Comparison of ENCODE assay signal across 9 cellular contexts in genomic region chr9:93116049-93116961, GRCh38. TPM values are rescaled to one million over a fixed set of nuclear protein-coding genes. Genes with fewer than 3 reads are reported as not detected.
DNase-seq lines count a peak whose midpoint lies in the region; ATAC-seq and TF ChIP-seq lines count a peak whose summit lies in the region.
"Had no signal": no experiment of that assay in that cellular context is flagged by ENCODE, and none has a peak within 500 bp of the region (broad histone marks: within the 10 kb centered on the region; RNA-seq: fewer than 3 reads in every experiment).

No MANE protein-coding gene starts in this region.

- intact Hi-C loops in CD14-positive monocyte (cut with micrococcal nuclease), result loop anchor here in 1 of 2 donors (2.0 to 10.0 kb wide), 2 partner anchors 20 to 1048 kb away; partner anchors contain the start of gene CARD19

- H3K9me3 Mint-ChIP-seq in CD14-positive monocyte, result no peaks in the 10 kb centered on the region

- H3K4me1 ChIP-seq in OCI-LY1 (ENCODE audit: insufficient read depth, low read length, severe bottlenecking) (peaks cover 66% of the 10 kb centered on the region), trophoblast cell (ENCODE audit: control insufficient read depth in 1 of 2, insufficient read depth in 2 of 2, low read length in 2 of 2) (peaks cover 0 to 10% of the 10 kb centered on the region in 2 experiments)

- no peak overlapping the region for H4K12ac ChIP-seq in trophoblast cell (ENCODE audit: low read depth, low read length)

- no peaks in the 10 kb centered on the region for H3K79me2 ChIP-seq in OCI-LY1 (ENCODE audit: insufficient read depth, low read length)
- H3K79me2 ChIP-seq in trophoblast cell (ENCODE audit: control insufficient read depth, insufficient read depth, low read length, poor library complexity), result no peaks in the 10 kb centered on the region

- no peak overlapping the region for H2AFZ ChIP-seq in OCI-LY1 (ENCODE audit: low read length)
- H2AFZ ChIP-seq in trophoblast cell (ENCODE audit: insufficient read depth, low read length, poor library complexity), result no peak overlapping the region

- no peak overlapping the region for H2AK5ac ChIP-seq in trophoblast cell (ENCODE audit: low read length)

- H3K4me3 Mint-ChIP-seq in CD14-positive monocyte, result peak overlapping the region; percentile 20 to 63

- H2BK12ac ChIP-seq in trophoblast cell (ENCODE audit: low read length), result no peak overlapping the region

- ATAC-seq in GM21717 (IDR thresholded peaks at IDR 0.05; ENCODE audit: unreplicated experiment) (no peak), GM21529 (IDR thresholded peaks at IDR 0.05; ENCODE audit: unreplicated experiment) (no peak)

- H3K27ac ChIP-seq in OCI-LY1 (ENCODE audit: low read depth, low read length, poor library complexity, severe bottlenecking) (peak overlapping the region; percentile 86), trophoblast cell (ENCODE audit: low read depth, low read length) (no peak overlapping the region)

- DNase-seq in CD14-positive monocyte (ENCODE audit: low spot score) (peak; percentile 98), glomerular visceral epithelial cell (ENCODE audit: extremely low spot score) (peak; percentile 21), trophoblast cell (peak; percentile 50 to 56), NCI-H1694 (lab: John Stamatoyannopoulos, UW) (no peak)
- no peak for DNase-seq in stimulated activated naive CD4-positive, alpha-beta T cell treated with Interleukin-2 at 50 U/mL for 16 hours (lab: John Stamatoyannopoulos, UW)

- H3K9me3 ChIP-seq in OCI-LY1 (ENCODE audit: low read length), result no peaks in the 10 kb centered on the region
- H3K9me3 ChIP-seq in trophoblast cell (ENCODE audit: insufficient read depth, low read depth, low read length), result no peaks in the 10 kb centered on the region

- H3K14ac ChIP-seq in trophoblast cell (ENCODE audit: low read length), result no peak overlapping the region

- H4K20me1 ChIP-seq in OCI-LY1 (ENCODE audit: insufficient read depth, low read length), result no peaks in the 10 kb centered on the region

- peaks cover 88% of the 10 kb centered on the region for H3K4me1 Mint-ChIP-seq in CD14-positive monocyte

- H2BK5ac ChIP-seq in trophoblast cell (ENCODE audit: low read depth, low read length, poor library complexity), result no peak overlapping the region

- H3K4me3 ChIP-seq in OCI-LY1 (ENCODE audit: low read depth, low read length, poor library complexity, severe bottlenecking), result no peak overlapping the region
- H3K4me3 ChIP-seq in trophoblast cell (ENCODE audit: low read depth, low read length), result no peak overlapping the region

- TF ChIP-seq CTCF in CD14-positive monocyte (IDR thresholded peaks at IDR 0.05) (no peak), OCI-LY1 (IDR thresholded peaks at IDR 0.05; ENCODE audit: low read length) (no peak)

- peak overlapping the region; percentile 98 to 100 (median 100) for H3K27ac Mint-ChIP-seq in CD14-positive monocyte

- H3K79me1 ChIP-seq in trophoblast cell (ENCODE audit: low read length), result no peaks in the 10 kb centered on the region

- H3K4me2 ChIP-seq in OCI-LY1 (ENCODE audit: low read length) (peak overlapping the region; percentile 0; the same call in 1 of the 2 replicates), trophoblast cell (ENCODE audit: low read length) (no peak overlapping the region)

- H3K23ac ChIP-seq in trophoblast cell (ENCODE audit: low read length), result no peak overlapping the region

- no peaks in the 10 kb centered on the region for H3K9me2 ChIP-seq in OCI-LY1 (ENCODE audit: low read depth, low read length)

- H3K27me3 ChIP-seq in OCI-LY1 (ENCODE audit: insufficient read depth, low read length) (no peaks in the 10 kb centered on the region), trophoblast cell (ENCODE audit: insufficient read depth, low read length) (no peaks in the 10 kb centered on the region)

- H3K27me3 Mint-ChIP-seq in CD14-positive monocyte (ENCODE audit: low read depth in 3 of 3), result peaks cover 0 to 2% (median 0%) of the 10 kb centered on the region in 3 donors

- H3K18ac ChIP-seq in trophoblast cell (ENCODE audit: low read length), result no peak overlapping the region

- H2BK120ac ChIP-seq in trophoblast cell (ENCODE audit: insufficient read depth, low read length, poor library complexity), result no peak overlapping the region

- no peak overlapping the region for H4K91ac ChIP-seq in trophoblast cell (ENCODE audit: low read depth, low read length)

- no peak overlapping the region; the same call in 1 of the 2 replicates for H3K9ac ChIP-seq in OCI-LY1 (ENCODE audit: low read length)
- H3K9ac ChIP-seq in trophoblast cell (ENCODE audit: low read length), result no peak overlapping the region

- H3K36me3 ChIP-seq in OCI-LY1 (ENCODE audit: insufficient read depth, low read length) (peaks cover 2% of the 10 kb centered on the region; the same call in 1 of the 2 replicates), trophoblast cell (ENCODE audit: control insufficient read depth in 1 of 2, insufficient read depth in 2 of 2, low read length in 2 of 2) (peaks cover 5% of the 10 kb centered on the region in 2 experiments)

- H3K4ac ChIP-seq in trophoblast cell (ENCODE audit: low read depth, low read length), result no peak overlapping the region

- H3F3A ChIP-seq in OCI-LY1 (ENCODE audit: insufficient read depth, low read length), result no peaks in the 10 kb centered on the region

- WGBS in trophoblast cell (ENCODE audit: extremely low coverage, insufficient coverage, insufficient read length), result no CpG with 5 or more reads among the region's 17 CpGs

- no peak overlapping the region for H4K8ac ChIP-seq in trophoblast cell (ENCODE audit: low read depth, low read length)

- peaks cover 57 to 60% of the 10 kb centered on the region in 2 donors for H3K36me3 Mint-ChIP-seq in CD14-positive monocyte

RNA-seq across cellular contexts. Expression of gene NINJ1, which starts 17.7 kb away (rescaled TPM):
- 100 to 1,000 TPM; 290 to 469 TPM for polyA plus RNA-seq in CD14-positive monocyte
- polyA plus RNA-seq in trophoblast cell (2013), result 52.0 and 52.5 TPM in 2 replicates

RNA-seq across cellular contexts. Expression of gene CARD19, which starts 20.3 kb away (rescaled TPM):
- 100 to 1,000 TPM; 130 to 137 TPM for polyA plus RNA-seq in CD14-positive monocyte
- polyA plus RNA-seq in trophoblast cell (2013), result 20.3 and 21.4 TPM in 2 replicates

RNA-seq across cellular contexts. Expression of gene SUSD3, which starts 57.8 kb away (rescaled TPM):
- 10 to 100 TPM; 10.5 to 15.7 TPM for polyA plus RNA-seq in CD14-positive monocyte
- polyA plus RNA-seq in trophoblast cell (2013), result 0.37 and 0.44 TPM in 2 replicates
- polyA plus RNA-seq: neural cell had no signal

Comparison
In these comparisons a context has a peak if more than half of its experiments do, and no peak if none do; other contexts are left out.
1. DNase-seq: peak in CD14-positive monocyte (single experiment), glomerular visceral epithelial cell (single experiment) and trophoblast cell (2 of 2); none in stimulated activated naive CD4-positive, alpha-beta T cell treated with Interleukin-2 at 50 U/mL for 16 hours (single experiment) and NCI-H1694 (single experiment).